Comparison of ENCODE assay signal across 16 cellular contexts in the genomic region with DNA sequence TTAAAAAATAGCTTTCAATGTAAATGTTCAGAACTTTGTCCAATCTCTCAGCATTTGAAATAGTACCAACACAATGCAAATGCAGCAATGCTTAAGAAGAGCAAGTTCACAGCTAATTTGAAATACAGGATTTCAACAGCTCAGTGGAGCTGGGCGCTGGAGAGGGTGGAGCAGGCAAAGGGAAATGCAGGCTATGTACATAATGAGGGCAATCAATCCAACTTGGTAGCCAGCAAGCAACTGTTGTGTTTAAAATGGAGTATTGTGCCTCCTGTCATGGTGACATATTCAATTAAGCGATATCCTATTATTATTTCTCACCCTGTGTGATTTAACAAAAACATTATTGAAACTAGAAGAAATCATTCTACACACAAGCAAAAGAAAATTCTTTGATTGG.
A peak's percentile ranks its signal among the peaks of the same experiment; 100 is the strongest.
DNase-seq lines count a peak whose midpoint lies in the region; ATAC-seq and TF ChIP-seq lines count a peak whose summit lies in the region.
"Had no signal": no experiment of that assay in that cellular context is flagged by ENCODE, and none has a peak within 500 bp of the region (broad histone marks: within the 10 kb centered on the region; RNA-seq: fewer than 3 reads in every experiment).

No MANE protein-coding gene starts in this region.

- no peaks in the 10 kb centered on the region for H3K27me3 Mint-ChIP-seq in activated naive CD4-positive, alpha-beta T cell treated with anti-CD3 and anti-CD28 coated beads for 36 hours (ENCODE audit: low read depth)
- H3K27me3 Mint-ChIP-seq in activated CD8-positive, alpha-beta T cell treated with anti-CD3 and anti-CD28 coated beads, Interleukin-2, amount 10 ng/mL, durations not matched to agents 7 days and 5 days (ENCODE audit: low read depth) = no peaks in the 10 kb centered on the region
- H3K27me3 Mint-ChIP-seq: activated naive CD8-positive, alpha-beta T cell treated with anti-CD3 and anti-CD28 coated beads, Interleukin-2, amount 10 ng/mL, durations not matched to agents 7 days and 5 days; brain; effector memory CD8-positive, alpha-beta T cell had no signal

- POLR2A ChIA-PET in activated CD8-positive, alpha-beta T cell treated with anti-CD3 and anti-CD28 coated beads, Interleukin-2, amount 10 ng/mL, durations not matched to agents 7 days and 5 days (lab: Charles Lee) = no interaction called here

- ATAC-seq in SK-N-SH treated with all-trans-retinoic acid at 6 μM for 48 hours (peak; percentile 25; the same call in 2 of the 3 replicates), GM21423 (IDR thresholded peaks at IDR 0.05; ENCODE audit: unreplicated experiment) (no peak), HG03439 (IDR thresholded peaks at IDR 0.05; ENCODE audit: unreplicated experiment) (no peak)
- no peak for ATAC-seq in activated CD8-positive, alpha-beta T cell treated with anti-CD3 and anti-CD28 coated beads, Interleukin-2, amount 10 ng/mL, durations not matched to agents 7 days and 5 days
- ATAC-seq: effector memory CD8-positive, alpha-beta T cell; right cardiac atrium had no signal

- no peak overlapping the region for H3K27ac Mint-ChIP-seq in activated naive CD4-positive, alpha-beta T cell treated with anti-CD3 and anti-CD28 coated beads for 36 hours
- H3K27ac Mint-ChIP-seq in activated CD8-positive, alpha-beta T cell treated with anti-CD3 and anti-CD28 coated beads, Interleukin-2, amount 10 ng/mL, durations not matched to agents 7 days and 5 days = no peak overlapping the region
- H3K27ac Mint-ChIP-seq: activated naive CD8-positive, alpha-beta T cell treated with anti-CD3 and anti-CD28 coated beads, Interleukin-2, amount 10 ng/mL, durations not matched to agents 7 days and 5 days; effector memory CD8-positive, alpha-beta T cell had no signal

- intact Hi-C loops in activated naive CD4-positive, alpha-beta T cell treated with anti-CD3 and anti-CD28 coated beads for 36 hours (cut with micrococcal nuclease) = no loop called here

- no peaks in the 10 kb centered on the region for H3K9me3 Mint-ChIP-seq in activated naive CD4-positive, alpha-beta T cell treated with anti-CD3 and anti-CD28 coated beads for 36 hours
- H3K9me3 Mint-ChIP-seq in activated CD8-positive, alpha-beta T cell treated with anti-CD3 and anti-CD28 coated beads, Interleukin-2, amount 10 ng/mL, durations not matched to agents 7 days and 5 days (ENCODE audit: insufficient read depth) = no peaks in the 10 kb centered on the region
- H3K9me3 Mint-ChIP-seq: activated naive CD8-positive, alpha-beta T cell treated with anti-CD3 and anti-CD28 coated beads, Interleukin-2, amount 10 ng/mL, durations not matched to agents 7 days and 5 days; brain; effector memory CD8-positive, alpha-beta T cell had no signal

- DNase-seq in NCI-H2171 treated with DMSO at 0.1 percent for 48 hours (lab: John Stamatoyannopoulos, UW) (peak; percentile 14), NCI-H2171 (lab: John Stamatoyannopoulos, UW) (no peak), NCI-H2081 (lab: John Stamatoyannopoulos, UW) (peak; percentile 46 to 71)
- no peak for DNase-seq in activated naive CD4-positive, alpha-beta T cell treated with anti-CD3 and anti-CD28 coated beads for 36 hours
- DNase-seq in activated CD8-positive, alpha-beta T cell treated with anti-CD3 and anti-CD28 coated beads, Interleukin-2, amount 10 ng/mL, durations not matched to agents 7 days and 5 days = no peak
- DNase-seq: activated naive CD8-positive, alpha-beta T cell treated with anti-CD3 and anti-CD28 coated beads, Interleukin-2, amount 10 ng/mL, durations not matched to agents 7 days and 5 days; Calu3; effector memory CD8-positive, alpha-beta T cell; ovary; right cardiac atrium; substantia nigra; SW 1271 had no signal

- H3K36me3 Mint-ChIP-seq in activated naive CD4-positive, alpha-beta T cell treated with anti-CD3 and anti-CD28 coated beads for 36 hours (ENCODE audit: low read depth) = no peaks in the 10 kb centered on the region
- no peaks in the 10 kb centered on the region for H3K36me3 Mint-ChIP-seq in activated CD8-positive, alpha-beta T cell treated with anti-CD3 and anti-CD28 coated beads, Interleukin-2, amount 10 ng/mL, durations not matched to agents 7 days and 5 days (ENCODE audit: low read depth)
- H3K36me3 Mint-ChIP-seq: activated naive CD8-positive, alpha-beta T cell treated with anti-CD3 and anti-CD28 coated beads, Interleukin-2, amount 10 ng/mL, durations not matched to agents 7 days and 5 days; brain had no signal

- CTCF ChIA-PET in activated naive CD4-positive, alpha-beta T cell treated with anti-CD3 and anti-CD28 coated beads for 36 hours (lab: Charles Lee) = interaction anchor here (0.6 kb wide), 1 partner anchor 1415 kb away, joined by 3 read pairs; no protein-coding TSS in a partner anchor
- CTCF ChIA-PET in activated CD8-positive, alpha-beta T cell treated with anti-CD3 and anti-CD28 coated beads, Interleukin-2, amount 10 ng/mL, durations not matched to agents 7 days and 5 days (lab: Charles Lee) = no interaction called here

- H3K4me1 Mint-ChIP-seq in activated naive CD4-positive, alpha-beta T cell treated with anti-CD3 and anti-CD28 coated beads for 36 hours (ENCODE audit: low read depth) = no peaks in the 10 kb centered on the region
- H3K4me1 Mint-ChIP-seq in activated CD8-positive, alpha-beta T cell treated with anti-CD3 and anti-CD28 coated beads, Interleukin-2, amount 10 ng/mL, durations not matched to agents 7 days and 5 days (ENCODE audit: low read depth) = no peaks in the 10 kb centered on the region
- H3K4me1 Mint-ChIP-seq: activated naive CD8-positive, alpha-beta T cell treated with anti-CD3 and anti-CD28 coated beads, Interleukin-2, amount 10 ng/mL, durations not matched to agents 7 days and 5 days had no signal

- no peak overlapping the region for H3K4me3 Mint-ChIP-seq in activated naive CD4-positive, alpha-beta T cell treated with anti-CD3 and anti-CD28 coated beads for 36 hours
- no peak overlapping the region for H3K4me3 Mint-ChIP-seq in activated CD8-positive, alpha-beta T cell treated with anti-CD3 and anti-CD28 coated beads, Interleukin-2, amount 10 ng/mL, durations not matched to agents 7 days and 5 days
- H3K4me3 Mint-ChIP-seq: activated naive CD8-positive, alpha-beta T cell treated with anti-CD3 and anti-CD28 coated beads, Interleukin-2, amount 10 ng/mL, durations not matched to agents 7 days and 5 days; effector memory CD8-positive, alpha-beta T cell had no signal

TF ChIP-seq in SK-N-SH treated with all-trans-retinoic acid at 6 μM for 48 hours, 23 proteins besides CTCF, POLR2A, EP300 and RAD21:
- no peak for TF ChIP-seq TOX (CRISPR knock-in tag; IDR thresholded peaks at IDR 0.05; ENCODE audit: borderline replicate concordance)
- no peak for TF ChIP-seq ZNF70 (CRISPR knock-in tag; IDR thresholded peaks at IDR 0.05)
- no peak for TF ChIP-seq ZNF565 (CRISPR knock-in tag; conservative IDR thresholded peaks at IDR 0.05; ENCODE audit: low read depth)
- no peak for TF ChIP-seq CSDC2 (CRISPR knock-in tag; IDR thresholded peaks at IDR 0.05)
- TF ChIP-seq RARB (CRISPR knock-in tag; IDR thresholded peaks at IDR 0.05) = no peak
- no peak for TF ChIP-seq ARNTL (CRISPR knock-in tag; IDR thresholded peaks at IDR 0.05; ENCODE audit: borderline replicate concordance, low read depth)
- TF ChIP-seq, protein P1, sequence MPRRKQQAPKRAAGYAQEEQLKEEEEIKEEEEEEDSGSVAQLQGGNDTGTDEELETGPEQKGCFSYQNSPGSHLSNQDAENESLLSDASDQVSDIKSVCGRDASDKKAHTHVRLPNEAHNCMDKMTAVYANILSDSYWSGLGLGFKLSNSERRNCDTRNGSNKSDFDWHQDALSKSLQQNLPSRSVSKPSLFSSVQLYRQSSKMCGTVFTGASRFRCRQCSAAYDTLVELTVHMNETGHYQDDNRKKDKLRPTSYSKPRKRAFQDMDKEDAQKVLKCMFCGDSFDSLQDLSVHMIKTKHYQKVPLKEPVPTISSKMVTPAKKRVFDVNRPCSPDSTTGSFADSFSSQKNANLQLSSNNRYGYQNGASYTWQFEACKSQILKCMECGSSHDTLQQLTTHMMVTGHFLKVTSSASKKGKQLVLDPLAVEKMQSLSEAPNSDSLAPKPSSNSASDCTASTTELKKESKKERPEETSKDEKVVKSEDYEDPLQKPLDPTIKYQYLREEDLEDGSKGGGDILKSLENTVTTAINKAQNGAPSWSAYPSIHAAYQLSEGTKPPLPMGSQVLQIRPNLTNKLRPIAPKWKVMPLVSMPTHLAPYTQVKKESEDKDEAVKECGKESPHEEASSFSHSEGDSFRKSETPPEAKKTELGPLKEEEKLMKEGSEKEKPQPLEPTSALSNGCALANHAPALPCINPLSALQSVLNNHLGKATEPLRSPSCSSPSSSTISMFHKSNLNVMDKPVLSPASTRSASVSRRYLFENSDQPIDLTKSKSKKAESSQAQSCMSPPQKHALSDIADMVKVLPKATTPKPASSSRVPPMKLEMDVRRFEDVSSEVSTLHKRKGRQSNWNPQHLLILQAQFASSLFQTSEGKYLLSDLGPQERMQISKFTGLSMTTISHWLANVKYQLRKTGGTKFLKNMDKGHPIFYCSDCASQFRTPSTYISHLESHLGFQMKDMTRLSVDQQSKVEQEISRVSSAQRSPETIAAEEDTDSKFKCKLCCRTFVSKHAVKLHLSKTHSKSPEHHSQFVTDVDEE (CRISPR knock-in tag; IDR thresholded peaks at IDR 0.05) = no peak
- no peak for TF ChIP-seq ISL1 (CRISPR knock-in tag; IDR thresholded peaks at IDR 0.05)
- TF ChIP-seq ZNF8 (CRISPR knock-in tag; IDR thresholded peaks at IDR 0.05) = no peak
- TF ChIP-seq SNAI2 (CRISPR knock-in tag; IDR thresholded peaks at IDR 0.05) = no peak
- TF ChIP-seq, protein P2, sequence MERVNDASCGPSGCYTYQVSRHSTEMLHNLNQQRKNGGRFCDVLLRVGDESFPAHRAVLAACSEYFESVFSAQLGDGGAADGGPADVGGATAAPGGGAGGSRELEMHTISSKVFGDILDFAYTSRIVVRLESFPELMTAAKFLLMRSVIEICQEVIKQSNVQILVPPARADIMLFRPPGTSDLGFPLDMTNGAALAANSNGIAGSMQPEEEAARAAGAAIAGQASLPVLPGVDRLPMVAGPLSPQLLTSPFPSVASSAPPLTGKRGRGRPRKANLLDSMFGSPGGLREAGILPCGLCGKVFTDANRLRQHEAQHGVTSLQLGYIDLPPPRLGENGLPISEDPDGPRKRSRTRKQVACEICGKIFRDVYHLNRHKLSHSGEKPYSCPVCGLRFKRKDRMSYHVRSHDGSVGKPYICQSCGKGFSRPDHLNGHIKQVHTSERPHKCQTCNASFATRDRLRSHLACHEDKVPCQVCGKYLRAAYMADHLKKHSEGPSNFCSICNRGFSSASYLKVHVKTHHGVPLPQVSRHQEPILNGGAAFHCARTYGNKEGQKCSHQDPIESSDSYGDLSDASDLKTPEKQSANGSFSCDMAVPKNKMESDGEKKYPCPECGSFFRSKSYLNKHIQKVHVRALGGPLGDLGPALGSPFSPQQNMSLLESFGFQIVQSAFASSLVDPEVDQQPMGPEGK (CRISPR knock-in tag; IDR thresholded peaks at IDR 0.05; ENCODE audit: borderline replicate concordance) = no peak
TF ChIP-seq in SK-N-SH treated with all-trans-retinoic acid at 6 μM for 48 hours: peak in this region for 0.

Comparison
In these comparisons a context has a peak if more than half of its experiments do, and no peak if none do; other contexts are left out.
1. DNase-seq: peak in NCI-H2171 treated with DMSO at 0.1 percent for 48 hours (single experiment) and NCI-H2081 (2 of 2); none in NCI-H2171 (single experiment), activated naive CD4-positive, alpha-beta T cell treated with anti-CD3 and anti-CD28 coated beads for 36 hours (single experiment) and activated CD8-positive, alpha-beta T cell treated with anti-CD3 and anti-CD28 coated beads, Interleukin-2, amount 10 ng/mL, durations not matched to agents 7 days and 5 days (single experiment).